8 cellular contexts compared by ENCODE assay signal in genomic region chr17:75078097-75079022, GRCh38. TPM values are rescaled to one million over a fixed set of nuclear protein-coding genes. Genes with fewer than 3 reads are reported as not detected.
DNase-seq lines count a peak whose midpoint lies in the region; ATAC-seq and TF ChIP-seq lines count a peak whose summit lies in the region.

No MANE protein-coding gene starts in this region.

- H3K27ac Mint-ChIP-seq in activated CD4-positive, alpha-beta T cell treated with anti-CD3 and anti-CD28 coated beads, Interleukin-2, amount 10 ng/mL, durations not matched to agents 7 days and 5 days = no peak overlapping the region
- peak overlapping the region in 5 of 9 donors; percentile 39 to 78 (median 43) for H3K27ac Mint-ChIP-seq in naive thymus-derived CD4-positive, alpha-beta T cell

- H3K27ac ChIP-seq in HUES64 (ENCODE audit: low read depth, low read length) (peak overlapping the region; percentile 31; the same call in 1 of the 2 replicates), colonic mucosa (peak overlapping the region; percentile 82)
- H3K27ac ChIP-seq in naive thymus-derived CD4-positive, alpha-beta T cell (ENCODE audit: low read depth, low read length) = peak overlapping the region; percentile 61

- H3K27me3 Mint-ChIP-seq in activated CD4-positive, alpha-beta T cell treated with anti-CD3 and anti-CD28 coated beads, Interleukin-2, amount 10 ng/mL, durations not matched to agents 7 days and 5 days = no peaks in the 10 kb centered on the region
- peaks cover 0 to 3% (median 0%) of the 10 kb centered on the region in 5 donors for H3K27me3 Mint-ChIP-seq in naive thymus-derived CD4-positive, alpha-beta T cell

- no peak for DNase-seq in activated CD4-positive, alpha-beta T cell treated with anti-CD3 and anti-CD28 coated beads, Interleukin-2, amount 10 ng/mL, durations not matched to agents 7 days and 5 days
- DNase-seq in activated CD4-positive, alpha-beta T cell treated with anti-CD3 and anti-CD28 coated beads, Interleukin-2, amount 50 U/mL, for 4 hours = no peak
- peak; percentile 58 for DNase-seq in colonic mucosa
- DNase-seq in naive thymus-derived CD4-positive, alpha-beta T cell = no peak
- DNase-seq in superior temporal gyrus (ENCODE audit: extremely low spot score) = no peak
- DNase-seq in hippocampal formation (lab: John Stamatoyannopoulos, UW) = no peak

- WGBS in HUES64 = 68% methylated on average over 19 of the region's 19 CpGs

- no peaks in the 10 kb centered on the region for H3K36me3 ChIP-seq in HUES64 (ENCODE audit: insufficient read depth, low read length)
- no peaks in the 10 kb centered on the region for H3K36me3 ChIP-seq in colonic mucosa
- H3K36me3 ChIP-seq in naive thymus-derived CD4-positive, alpha-beta T cell (ENCODE audit: control insufficient read depth in 2 of 3, insufficient read depth in 3 of 3, low read length in 3 of 3) = no peaks in the 10 kb centered on the region

- peaks cover 28% of the 10 kb centered on the region for H3K4me1 Mint-ChIP-seq in activated CD4-positive, alpha-beta T cell treated with anti-CD3 and anti-CD28 coated beads, Interleukin-2, amount 10 ng/mL, durations not matched to agents 7 days and 5 days
- peaks cover 5 to 21% (median 9%) of the 10 kb centered on the region in 7 donors for H3K4me1 Mint-ChIP-seq in naive thymus-derived CD4-positive, alpha-beta T cell

- H3K4me3 ChIP-seq in HUES64 (ENCODE audit: low read length) = no peak overlapping the region
- H3K4me3 ChIP-seq in colonic mucosa = peak overlapping the region; percentile 33
- H3K4me3 ChIP-seq in naive thymus-derived CD4-positive, alpha-beta T cell (ENCODE audit: low read length) = peak overlapping the region; percentile 75

- H3K27me3 ChIP-seq in HUES64 (ENCODE audit: insufficient read depth, low read length) = no peaks in the 10 kb centered on the region
- no peaks in the 10 kb centered on the region for H3K27me3 ChIP-seq in colonic mucosa
- H3K27me3 ChIP-seq in naive thymus-derived CD4-positive, alpha-beta T cell (ENCODE audit: control insufficient read depth in 2 of 2, insufficient read depth in 2 of 2, low read length in 2 of 2) = no peaks in the 10 kb centered on the region

- H3K9me3 ChIP-seq in HUES64 (ENCODE audit: insufficient read depth, low read depth, low read length) (no peaks in the 10 kb centered on the region), colonic mucosa (no peaks in the 10 kb centered on the region)
- no peaks in the 10 kb centered on the region for H3K9me3 ChIP-seq in naive thymus-derived CD4-positive, alpha-beta T cell (ENCODE audit: control insufficient read depth in 2 of 3, low read length in 3 of 3)

- ATAC-seq in naive thymus-derived CD4-positive, alpha-beta T cell = no peak
- ATAC-seq in HG03025 (IDR thresholded peaks at IDR 0.05; ENCODE audit: low FRiP score, unreplicated experiment) = no peak

- CTCF ChIA-PET in activated CD4-positive, alpha-beta T cell treated with anti-CD3 and anti-CD28 coated beads, Interleukin-2, amount 10 ng/mL, durations not matched to agents 7 days and 5 days (lab: Charles Lee) = interaction anchor here (0.6 to 1.5 kb wide), 4 partner anchors 9 to 38 kb away, joined by 3 to 7 read pairs (median 4); partner anchors contain the start of gene SLC16A5
- CTCF ChIA-PET in naive thymus-derived CD4-positive, alpha-beta T cell (lab: Charles Lee) = interaction anchor here (1.4 kb wide), 1 partner anchor 12 kb away, joined by 4 read pairs; no protein-coding TSS in a partner anchor

- POLR2A ChIA-PET in activated CD4-positive, alpha-beta T cell treated with anti-CD3 and anti-CD28 coated beads, Interleukin-2, amount 10 ng/mL, durations not matched to agents 7 days and 5 days (lab: Charles Lee) = interaction anchor here (0.6 kb wide), 1 partner anchor 19 kb away, joined by 6 read pairs; no protein-coding TSS in a partner anchor
- POLR2A ChIA-PET in naive thymus-derived CD4-positive, alpha-beta T cell (lab: Charles Lee) = interaction anchor here (0.5 to 1.3 kb wide), 6 partner anchors 9 to 59 kb away, joined by 3 to 5 read pairs (median 4); partner anchors contain the start of genes ARMC7 and SLC16A5

- H3K9me3 Mint-ChIP-seq in activated CD4-positive, alpha-beta T cell treated with anti-CD3 and anti-CD28 coated beads, Interleukin-2, amount 10 ng/mL, durations not matched to agents 7 days and 5 days = no peaks in the 10 kb centered on the region
- no peaks in the 10 kb centered on the region for H3K9me3 Mint-ChIP-seq in naive thymus-derived CD4-positive, alpha-beta T cell

- peak overlapping the region; percentile 44 for H3K4me3 Mint-ChIP-seq in activated CD4-positive, alpha-beta T cell treated with anti-CD3 and anti-CD28 coated beads, Interleukin-2, amount 10 ng/mL, durations not matched to agents 7 days and 5 days
- peak overlapping the region in 7 of 10 donors; percentile 14 to 77 (median 74) for H3K4me3 Mint-ChIP-seq in naive thymus-derived CD4-positive, alpha-beta T cell

- no peak for TF ChIP-seq CTCF in colonic mucosa (IDR thresholded peaks at IDR 0.05)

- H3K4me1 ChIP-seq in HUES64 (ENCODE audit: insufficient read depth, low read length) (peaks cover 13% of the 10 kb centered on the region; the same call in 1 of the 2 replicates), colonic mucosa (peaks cover 24% of the 10 kb centered on the region)
- peaks cover 0 to 14% of the 10 kb centered on the region in 2 donors for H3K4me1 ChIP-seq in naive thymus-derived CD4-positive, alpha-beta T cell (ENCODE audit: control insufficient read depth in 2 of 2, insufficient read depth in 2 of 2, low read length in 2 of 2)

- H3K9ac ChIP-seq in HUES64 (ENCODE audit: low read depth, low read length) = peak overlapping the region; percentile 42; the same call in 1 of the 2 replicates
- H3K9ac ChIP-seq in colonic mucosa (ENCODE audit: low read depth in 2 of 2, low read length in 2 of 2) = peak overlapping the region; percentile 60 to 71

- no peaks in the 10 kb centered on the region for H3K36me3 Mint-ChIP-seq in activated CD4-positive, alpha-beta T cell treated with anti-CD3 and anti-CD28 coated beads, Interleukin-2, amount 10 ng/mL, durations not matched to agents 7 days and 5 days (ENCODE audit: low read depth)
- no peaks in the 10 kb centered on the region for H3K36me3 Mint-ChIP-seq in naive thymus-derived CD4-positive, alpha-beta T cell

- intact Hi-C loops in colonic mucosa (cut with DNase I) = no loop called here
- intact Hi-C loops in naive thymus-derived CD4-positive, alpha-beta T cell (cut with micrococcal nuclease) = no loop called here

RNA-seq across cellular contexts. Expression of gene SLC16A5, which starts 9.4 kb away (rescaled TPM):
- total RNA-seq in activated CD4-positive, alpha-beta T cell treated with anti-CD3 and anti-CD28 coated beads, Interleukin-2, amount 10 ng/mL, durations not matched to agents 7 days and 5 days = 10 to 100 TPM; 11.4 to 12.2 TPM
- 7.8 TPM for polyA plus RNA-seq in HUES64 (2013, experiment 1 of 2)
- polyA plus RNA-seq in HUES64 (2013, experiment 2 of 2) = 11.9 TPM
- total RNA-seq in colonic mucosa = 10 to 100 TPM; 19.4 to 50.1 TPM
- total RNA-seq in naive thymus-derived CD4-positive, alpha-beta T cell = 10 to 100 TPM in 4 of 5 experiments, 1 to 10 TPM in 1; 9.2 to 26.3 (median 24.5) TPM
- 1 to 10 TPM; 5.9 to 7.6 TPM for polyA plus RNA-seq in naive thymus-derived CD4-positive, alpha-beta T cell

RNA-seq across cellular contexts. Expression of gene KCTD2, which starts 31.3 kb away (rescaled TPM):
- total RNA-seq in activated CD4-positive, alpha-beta T cell treated with anti-CD3 and anti-CD28 coated beads, Interleukin-2, amount 10 ng/mL, durations not matched to agents 7 days and 5 days = 10 to 100 TPM; 21.7 TPM
- 27.8 TPM for polyA plus RNA-seq in HUES64 (2013, experiment 1 of 2)
- 27.6 TPM for polyA plus RNA-seq in HUES64 (2013, experiment 2 of 2)
- 10 to 100 TPM; 14.8 to 18.1 TPM for total RNA-seq in colonic mucosa
- 10 to 100 TPM; 19.5 to 35.7 (median 23.0) TPM for total RNA-seq in naive thymus-derived CD4-positive, alpha-beta T cell
- 1 to 10 TPM; 4.8 to 8.7 TPM for polyA plus RNA-seq in naive thymus-derived CD4-positive, alpha-beta T cell

RNA-seq across cellular contexts. Expression of gene ARMC7, which starts 31.4 kb away (rescaled TPM):
- 10 to 100 TPM; 18.5 to 18.8 TPM for total RNA-seq in activated CD4-positive, alpha-beta T cell treated with anti-CD3 and anti-CD28 coated beads, Interleukin-2, amount 10 ng/mL, durations not matched to agents 7 days and 5 days
- polyA plus RNA-seq in HUES64 (2013, experiment 1 of 2) = 12.4 TPM
- polyA plus RNA-seq in HUES64 (2013, experiment 2 of 2) = 11.8 TPM
- total RNA-seq in colonic mucosa = 10 to 100 TPM; 20.5 to 20.7 TPM
- 10 to 100 TPM in 4 of 5 experiments, 1 to 10 TPM in 1; 5.8 to 18.9 (median 17.8) TPM for total RNA-seq in naive thymus-derived CD4-positive, alpha-beta T cell
- polyA plus RNA-seq in naive thymus-derived CD4-positive, alpha-beta T cell = 1 to 10 TPM; 1.8 to 4.4 TPM

RNA-seq across cellular contexts. Expression of gene ATP5PD, which starts 31.6 kb away (rescaled TPM):
- total RNA-seq in activated CD4-positive, alpha-beta T cell treated with anti-CD3 and anti-CD28 coated beads, Interleukin-2, amount 10 ng/mL, durations not matched to agents 7 days and 5 days = 100 to 1,000 TPM; 252 to 259 TPM
- 254 TPM for polyA plus RNA-seq in HUES64 (2013, experiment 1 of 2)
- 305 TPM for polyA plus RNA-seq in HUES64 (2013, experiment 2 of 2)
- 100 to 1,000 TPM; 302 to 371 TPM for total RNA-seq in colonic mucosa
- 100 to 1,000 TPM; 113 to 195 (median 161) TPM for total RNA-seq in naive thymus-derived CD4-positive, alpha-beta T cell
- polyA plus RNA-seq in naive thymus-derived CD4-positive, alpha-beta T cell = 100 to 1,000 TPM; 362 to 478 TPM

RNA-seq across cellular contexts. Expression of gene NT5C, which starts 53.2 kb away (rescaled TPM):
- 10 to 100 TPM; 45.2 to 50.4 TPM for total RNA-seq in activated CD4-positive, alpha-beta T cell treated with anti-CD3 and anti-CD28 coated beads, Interleukin-2, amount 10 ng/mL, durations not matched to agents 7 days and 5 days
- polyA plus RNA-seq in HUES64 (2013, experiment 1 of 2) = 57.4 TPM
- 57.9 TPM for polyA plus RNA-seq in HUES64 (2013, experiment 2 of 2)
- 10 to 100 TPM; 72.3 to 94.9 TPM for total RNA-seq in colonic mucosa
- 10 to 100 TPM; 23.4 to 54.8 (median 37.5) TPM for total RNA-seq in naive thymus-derived CD4-positive, alpha-beta T cell
- polyA plus RNA-seq in naive thymus-derived CD4-positive, alpha-beta T cell = 10 to 100 TPM; 31.1 to 33.1 TPM

Comparison
In these comparisons a context has a peak if more than half of its experiments do, and no peak if none do; other contexts are left out.
1. H3K27ac ChIP-seq: peak in every context shown above with its lines; median percentile 82 in colonic mucosa; 61 in naive thymus-derived CD4-positive, alpha-beta T cell; 31 in HUES64.